Comparison of ENCODE assay signal across 8 cellular contexts in the genomic region with DNA sequence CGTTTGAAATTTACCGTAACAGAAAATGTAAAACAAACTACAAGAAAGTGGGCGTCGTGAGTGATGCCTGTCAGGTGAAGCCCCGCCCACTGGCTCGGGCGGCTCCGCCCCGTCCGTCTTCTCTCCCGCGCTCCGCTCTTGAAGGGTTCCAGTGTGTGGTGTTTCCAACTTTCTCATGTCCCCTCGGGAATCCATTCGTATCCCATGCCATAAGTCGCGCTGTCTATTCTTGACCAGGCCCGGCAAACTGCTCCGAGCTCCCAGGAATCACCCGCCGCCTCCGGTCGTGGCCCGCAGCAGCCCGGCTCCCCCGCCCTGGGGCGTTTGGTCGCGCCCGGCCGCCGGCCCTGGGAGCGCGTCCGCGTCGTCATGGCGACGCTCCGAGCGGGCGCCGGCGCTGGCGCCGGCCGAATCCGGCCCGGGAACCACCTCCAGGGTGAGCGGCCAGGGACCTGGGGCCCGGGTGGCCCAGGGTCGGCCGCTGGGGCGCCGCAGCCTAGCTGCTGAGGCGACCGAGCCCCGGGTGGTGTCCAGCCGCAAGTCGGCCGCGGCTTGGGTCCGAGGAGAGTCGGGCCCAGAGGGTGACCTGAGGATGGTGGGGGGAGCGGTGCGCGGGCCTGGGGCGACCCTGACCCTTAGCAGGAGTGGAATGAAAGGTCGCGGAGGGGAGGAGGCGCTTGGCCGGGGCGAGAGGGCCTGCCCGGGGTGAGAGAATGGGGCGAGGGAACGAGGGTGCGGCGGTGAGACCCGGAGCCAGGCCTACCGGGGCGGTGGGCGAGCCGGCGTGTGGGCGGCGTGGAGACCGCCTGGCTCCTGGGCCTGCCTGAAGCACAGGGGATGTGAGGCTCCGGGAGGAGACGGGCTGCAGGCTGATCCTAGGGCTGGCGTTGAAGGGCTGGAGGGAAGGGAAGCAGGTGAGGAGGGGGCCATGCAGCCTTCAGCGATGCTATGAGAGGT. TPM values are rescaled to one million over a fixed set of nuclear protein-coding genes. Genes with fewer than 3 reads are reported as not detected.
DNase-seq lines count a peak whose midpoint lies in the region; ATAC-seq and TF ChIP-seq lines count a peak whose summit lies in the region.

A gene (plus strand): TSS at position 375 of the 957 bp plus-strand sequence. CDS start 1,683 bp downstream, outside the sequence.

- CTCF ChIA-PET in HEK293T (lab: Yijun Ruan, JAX): no interaction called here
- CTCF ChIA-PET in activated CD4-positive, alpha-beta memory T cell treated with anti-CD3 and anti-CD28 coated beads, Interleukin-2, amount 10 ng/mL, durations not matched to agents 7 days and 5 days (lab: Charles Lee): no interaction called here

- peaks cover 4% of the 10 kb centered on the region for H3K4me1 Mint-ChIP-seq in activated CD4-positive, alpha-beta memory T cell treated with anti-CD3 and anti-CD28 coated beads, Interleukin-2, amount 10 ng/mL, durations not matched to agents 7 days and 5 days
- H3K4me1 Mint-ChIP-seq in endothelial cell (ENCODE audit: unreplicated experiment): peaks cover 9% of the 10 kb centered on the region

- in situ Hi-C loops in G401 (cut with HindIII; ENCODE audit: low sequenced_read_pairs): no loop called here

- H3K36me3 Mint-ChIP-seq in activated CD4-positive, alpha-beta memory T cell treated with anti-CD3 and anti-CD28 coated beads, Interleukin-2, amount 10 ng/mL, durations not matched to agents 7 days and 5 days (ENCODE audit: low read depth): no peaks in the 10 kb centered on the region
- no peaks in the 10 kb centered on the region for H3K36me3 Mint-ChIP-seq in endothelial cell (ENCODE audit: low read depth, unreplicated experiment)

- H3K4ac ChIP-seq in mesendoderm (ENCODE audit: low read depth, low read length): no peak within 1 kb of the TSS

- peaks cover 36% of the 10 kb centered on the region for H3K27me3 Mint-ChIP-seq in activated CD4-positive, alpha-beta memory T cell treated with anti-CD3 and anti-CD28 coated beads, Interleukin-2, amount 10 ng/mL, durations not matched to agents 7 days and 5 days
- H3K27me3 Mint-ChIP-seq in endothelial cell (ENCODE audit: unreplicated experiment): peaks cover 2% of the 10 kb centered on the region

- H2AK5ac ChIP-seq in mesendoderm (ENCODE audit: low read length): no peak within 1 kb of the TSS

- H3K27ac ChIP-seq in mesendoderm (ENCODE audit: low read depth, low read length): peak within 1 kb of the TSS; percentile 66

- H3K4me2 ChIP-seq in mesendoderm (ENCODE audit: low read length): peak within 1 kb of the TSS; percentile 71

- no peaks in the 10 kb centered on the region for H3K79me2 ChIP-seq in mesendoderm (ENCODE audit: control insufficient read depth, insufficient read depth, low read length)

- no peaks in the 10 kb centered on the region for H3K9me3 Mint-ChIP-seq in activated CD4-positive, alpha-beta memory T cell treated with anti-CD3 and anti-CD28 coated beads, Interleukin-2, amount 10 ng/mL, durations not matched to agents 7 days and 5 days
- no peaks in the 10 kb centered on the region for H3K9me3 Mint-ChIP-seq in endothelial cell (ENCODE audit: unreplicated experiment)

- POLR2A ChIA-PET in HEK293T (lab: Yijun Ruan, JAX): no interaction called here
- POLR2A ChIA-PET in activated CD4-positive, alpha-beta memory T cell treated with anti-CD3 and anti-CD28 coated beads, Interleukin-2, amount 10 ng/mL, durations not matched to agents 7 days and 5 days (lab: Charles Lee): no interaction called here

- no peaks in the 10 kb centered on the region for H3K79me1 ChIP-seq in mesendoderm (ENCODE audit: low read length)

- H3K4me1 ChIP-seq in mesendoderm (ENCODE audit: control insufficient read depth, low read depth, low read length): peaks cover 14% of the 10 kb centered on the region

- no peaks in the 10 kb centered on the region for H3K36me3 ChIP-seq in mesendoderm (ENCODE audit: control insufficient read depth, insufficient read depth, low read length)

- H2BK120ac ChIP-seq in mesendoderm (ENCODE audit: low read depth, low read length): peak within 1 kb of the TSS; percentile 94

- H4K5ac ChIP-seq in mesendoderm (ENCODE audit: low read length): no peak within 1 kb of the TSS

- peak within 1 kb of the TSS; percentile 69 for H3K23ac ChIP-seq in mesendoderm (ENCODE audit: low read length)

- no peak within 1 kb of the TSS for H3K27ac Mint-ChIP-seq in activated CD4-positive, alpha-beta memory T cell treated with anti-CD3 and anti-CD28 coated beads, Interleukin-2, amount 10 ng/mL, durations not matched to agents 7 days and 5 days
- H3K27ac Mint-ChIP-seq in endothelial cell (ENCODE audit: unreplicated experiment): peak within 1 kb of the TSS; percentile 74

- no peak within 1 kb of the TSS for H4K8ac ChIP-seq in mesendoderm (ENCODE audit: low read depth, low read length)

- H3K18ac ChIP-seq in mesendoderm (ENCODE audit: low read length): peak within 1 kb of the TSS; percentile 94

- peak within 1 kb of the TSS; percentile 94 for H3K56ac ChIP-seq in mesendoderm (ENCODE audit: low read length)

- no CpG with 5 or more reads among the region's 91 CpGs for WGBS in mesendoderm (ENCODE audit: extremely low coverage, insufficient coverage, low lambda C conversion rate)

- DNase-seq in G401 (ENCODE audit: low spot score) (peak; percentile 49), HEK293T (ENCODE audit: extremely low spot score) (peak; percentile 89), NCI-H1694 treated with DMSO at 0.1 percent for 48 hours (lab: John Stamatoyannopoulos, UW) (peak; percentile 23), endothelial cell (ENCODE audit: low spot score) (peak; percentile 80), mesendoderm (peak; percentile 89)
- peak; percentile 31 for DNase-seq in activated CD4-positive, alpha-beta memory T cell treated with anti-CD3 and anti-CD28 coated beads, Interleukin-2, amount 10 ng/mL, durations not matched to agents 7 days and 5 days
- DNase-seq in stimulated activated CD8-positive, alpha-beta memory T cell treated with anti-CD3 and anti-CD28 coated beads, Interleukin-12 subunit alpha, Interleukin-12 subunit beta, amount 100 ng/mL, for 24 hours (ENCODE audit: extremely low read depth): peak; percentile 5

- TF ChIP-seq CTCF in endothelial cell (IDR thresholded peaks at IDR 0.05; ENCODE audit: unreplicated experiment): no peak

- ATAC-seq in HG03571 (IDR thresholded peaks at IDR 0.05; ENCODE audit: unreplicated experiment): no peak

- H3K27me3 ChIP-seq in mesendoderm (ENCODE audit: insufficient read depth, low read length, poor library complexity): no peaks in the 10 kb centered on the region

- peak within 1 kb of the TSS; percentile 84 for H2BK5ac ChIP-seq in mesendoderm (ENCODE audit: low read length)

- H3K9ac ChIP-seq in mesendoderm (ENCODE audit: low read length): peak within 1 kb of the TSS; percentile 87

- no peak within 1 kb of the TSS for H2BK15ac ChIP-seq in mesendoderm (replicated peaks; ENCODE audit: low read depth)

- H3K4me3 ChIP-seq in mesendoderm (ENCODE audit: low read length): peak within 1 kb of the TSS; percentile 58

- no peak within 1 kb of the TSS for H3K4me3 Mint-ChIP-seq in activated CD4-positive, alpha-beta memory T cell treated with anti-CD3 and anti-CD28 coated beads, Interleukin-2, amount 10 ng/mL, durations not matched to agents 7 days and 5 days
- peak within 1 kb of the TSS; percentile 89 for H3K4me3 Mint-ChIP-seq in endothelial cell (ENCODE audit: unreplicated experiment)

TF ChIP-seq in HEK293T, 16 proteins besides CTCF, POLR2A, EP300 and RAD21:
- TF ChIP-seq ARNT (IDR thresholded peaks at IDR 0.05) (no peak), FOXA1 (IDR thresholded peaks at IDR 0.05) (no peak), BHLHE40 (IDR thresholded peaks at IDR 0.05; ENCODE audit: borderline replicate concordance) (peak; percentile 79), SUZ12 (IDR thresholded peaks at IDR 0.05) (no peak), NFRKB (IDR thresholded peaks at IDR 0.05) (no peak), ZNF384 (IDR thresholded peaks at IDR 0.05) (no peak), SP1 (IDR thresholded peaks at IDR 0.05) (peak; percentile 51; the same call in 1 of the 2 replicates), L3MBTL2 (conservative IDR thresholded peaks at IDR 0.05) (0 out of 2 replicates have a peak, but pooled peaks have one; percentile 20)
- TF ChIP-seq, protein P1, sequence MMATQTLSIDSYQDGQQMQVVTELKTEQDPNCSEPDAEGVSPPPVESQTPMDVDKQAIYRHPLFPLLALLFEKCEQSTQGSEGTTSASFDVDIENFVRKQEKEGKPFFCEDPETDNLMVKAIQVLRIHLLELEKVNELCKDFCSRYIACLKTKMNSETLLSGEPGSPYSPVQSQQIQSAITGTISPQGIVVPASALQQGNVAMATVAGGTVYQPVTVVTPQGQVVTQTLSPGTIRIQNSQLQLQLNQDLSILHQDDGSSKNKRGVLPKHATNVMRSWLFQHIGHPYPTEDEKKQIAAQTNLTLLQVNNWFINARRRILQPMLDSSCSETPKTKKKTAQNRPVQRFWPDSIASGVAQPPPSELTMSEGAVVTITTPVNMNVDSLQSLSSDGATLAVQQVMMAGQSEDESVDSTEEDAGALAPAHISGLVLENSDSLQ (IDR thresholded peaks at IDR 0.05): peak; percentile 95

RNA-seq across cellular contexts. Expression of the gene that starts here (rescaled TPM):
- total RNA-seq in G401 (2014; rRNA removed; shearing (Covaris generic)): 0.74 and 2.7 TPM in 2 replicates
- not detected for total RNA-seq in activated CD4-positive, alpha-beta memory T cell treated with anti-CD3 and anti-CD28 coated beads, Interleukin-2, amount 10 ng/mL, durations not matched to agents 7 days and 5 days
- 1.1 TPM for total RNA-seq in endothelial cell (ENCODE audit: unreplicated experiment)
- 0.67 TPM for polyA plus RNA-seq in mesendoderm (2013, experiment 1 of 2)
- 0.87 TPM for polyA plus RNA-seq in mesendoderm (2013, experiment 2 of 2)

Comparison
In these comparisons a context has a peak if more than half of its experiments do, and no peak if none do; other contexts are left out.
1. Peak in DNase-seq in activated CD4-positive, alpha-beta memory T cell treated with anti-CD3 and anti-CD28 coated beads, Interleukin-2, amount 10 ng/mL, durations not matched to agents 7 days and 5 days; RNA of the gene not detected or under 1 TPM.
2. DNase-seq: peak in every context shown above with its lines; median percentile 89 in HEK293T; 89 in mesendoderm; 80 in endothelial cell; 49 in G401; 31 in activated CD4-positive, alpha-beta memory T cell treated with anti-CD3 and anti-CD28 coated beads, Interleukin-2, amount 10 ng/mL, durations not matched to agents 7 days and 5 days; 23 in NCI-H1694 treated with DMSO at 0.1 percent for 48 hours; 5 in stimulated activated CD8-positive, alpha-beta memory T cell treated with anti-CD3 and anti-CD28 coated beads, Interleukin-12 subunit alpha, Interleukin-12 subunit beta, amount 100 ng/mL, for 24 hours.